Comparison of ENCODE assay signal across 21 cellular contexts in the genomic region with DNA sequence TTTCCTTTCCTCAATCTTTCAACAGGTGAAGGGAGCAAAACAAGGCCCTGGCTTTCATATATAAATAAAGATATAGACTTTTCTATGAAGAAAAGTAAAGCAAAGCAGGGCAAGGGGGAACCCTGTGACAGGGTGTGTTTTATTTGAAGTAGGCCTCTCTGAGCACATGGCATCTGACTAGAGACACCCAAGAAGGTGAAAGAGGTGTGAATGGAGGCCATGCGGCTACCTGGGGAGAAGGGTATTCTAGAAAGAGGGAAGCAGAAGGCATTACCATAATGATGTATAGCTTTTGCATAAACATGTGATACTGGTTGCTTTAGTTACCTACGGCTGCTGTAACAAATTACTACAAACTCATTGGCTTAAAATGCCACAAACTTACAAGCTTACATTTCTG.
A peak's percentile ranks its signal among the peaks of the same experiment; 100 is the strongest.
DNase-seq lines count a peak whose midpoint lies in the region; ATAC-seq, FAIRE-seq and TF ChIP-seq lines count a peak whose summit lies in the region.
"Had no signal": no experiment of that assay in that cellular context is flagged by ENCODE, and none has a peak within 500 bp of the region (broad histone marks: within the 10 kb centered on the region; RNA-seq: fewer than 3 reads in every experiment).

No MANE protein-coding gene starts in this region.

- H3K4me3 ChIP-seq in H1 (ENCODE audit: extremely low read depth in 1 of 4, insufficient read depth in 2 of 4, low read depth in 3 of 4, low read length in 4 of 4), result no peak overlapping the region
- no peak overlapping the region for H3K4me3 ChIP-seq in uterus
- H3K4me3 ChIP-seq: A549; BLaER1 treated with 17β-estradiol and CSF1 and Interleukin-3, amounts not matched to agents 10 nM and 100 nM had no signal

- no peaks in the 10 kb centered on the region for H3K79me2 ChIP-seq in H1 (ENCODE audit: control insufficient read depth in 1 of 2, insufficient read depth in 2 of 2, low read length in 2 of 2)

- no peaks in the 10 kb centered on the region for H3K27me3 Mint-ChIP-seq in activated T-cell treated with anti-CD3 and anti-CD28 coated beads, Interleukin-2, amount 50 U/mL, for 24 hours
- H3K27me3 Mint-ChIP-seq: B cell; CD4-positive, alpha-beta T cell had no signal

- WGBS in H1 (ENCODE audit: extremely low coverage in 1 of 2, insufficient coverage in 1 of 2, insufficient read length in 1 of 2, insufficient replicate concordance in 2 of 2, low coverage in 1 of 2, low lambda C conversion rate in 2 of 2, missing lambda C conversion rate in 1 of 2), 2 experiments, result 93% methylated on average over 2 of the region's 2 CpGs; no CpG with 5 or more reads in 1 of the 2 experiments

- peak overlapping the region; percentile 55; the same call in 1 of the 2 replicates for H2BK12ac ChIP-seq in H1 (ENCODE audit: low read depth, low read length)

- H3K18ac ChIP-seq in H1 (ENCODE audit: extremely low read depth, low read length), result no peak overlapping the region; the same call in 1 of the 2 replicates

- FAIRE-seq in H1 (lab: Jason Lieb, UNC), result no peak
- FAIRE-seq: A549, D721Med, G401.6, GM12891, GM19239 had no signal

- H3K27ac ChIP-seq in H1 (ENCODE audit: low read depth, low read length) (no peak overlapping the region), uterus (no peak overlapping the region)
- H3K27ac ChIP-seq: 22Rv1; A549; BLaER1 treated with 17β-estradiol and CSF1 and Interleukin-3, amounts not matched to agents 10 nM and 100 nM; C4-2B had no signal

- no peak overlapping the region for H4K5ac ChIP-seq in H1 (ENCODE audit: insufficient read length, low read depth, low read length)

- ATAC-seq in esophagus mucosa, result no peak
- ATAC-seq: CD8-positive, alpha-beta T cell had no signal

- H2AK5ac ChIP-seq in H1 (ENCODE audit: low read depth, low read length), result peak overlapping the region; percentile 14; the same call in 1 of the 2 replicates

- H3K36me3 ChIP-seq in H1 (ENCODE audit: control insufficient read depth in 2 of 4, insufficient read depth in 4 of 4, low read length in 3 of 4) (peaks cover 0 to 21% (median 0%) of the 10 kb centered on the region in 4 experiments; a peak in 3 of 8 replicates), uterus (no peaks in the 10 kb centered on the region)

- no peak overlapping the region for H3K4ac ChIP-seq in H1 (replicated peaks; ENCODE audit: insufficient read length, low read depth, low read length)

- no peaks in the 10 kb centered on the region for H3K9me3 ChIP-seq in H1 (ENCODE audit: insufficient read depth in 2 of 2, low read depth in 1 of 2, low read length in 1 of 2)
- no peaks in the 10 kb centered on the region for H3K9me3 ChIP-seq in uterus
- H3K9me3 ChIP-seq: A549; BLaER1 treated with 17β-estradiol and CSF1 and Interleukin-3, amounts not matched to agents 10 nM and 100 nM; Caco-2 had no signal

- no peak overlapping the region for H3K4me2 ChIP-seq in H1 (ENCODE audit: insufficient read depth in 1 of 2, low read depth in 2 of 2, low read length in 2 of 2)
- H3K4me2 ChIP-seq: A549; BLaER1 treated with 17β-estradiol and CSF1 and Interleukin-3, amounts not matched to agents 10 nM and 100 nM had no signal

- H3K27ac Mint-ChIP-seq in activated T-cell treated with anti-CD3 and anti-CD28 coated beads, Interleukin-2, amount 50 U/mL, for 24 hours, result peak overlapping the region; percentile 45
- H3K27ac Mint-ChIP-seq: B cell; CD4-positive, alpha-beta T cell; CD8-positive, alpha-beta T cell had no signal

- no peak overlapping the region for H3K56ac ChIP-seq in H1 (replicated peaks; ENCODE audit: insufficient read length, low read depth, low read length)

- no peaks in the 10 kb centered on the region for H3K27me3 ChIP-seq in H1 (replicated peaks in 1 of 4; ENCODE audit: control insufficient read depth in 3 of 4, extremely low read depth in 1 of 4, insufficient read depth in 3 of 4, low read length in 3 of 4)
- H3K27me3 ChIP-seq in uterus, result no peaks in the 10 kb centered on the region
- H3K27me3 ChIP-seq: BLaER1 treated with 17β-estradiol and CSF1 and Interleukin-3, amounts not matched to agents 10 nM and 100 nM had no signal

- TF ChIP-seq POLR2A in H1 (IDR thresholded peaks at IDR 0.05; ENCODE audit: control extremely low read depth in 1 of 2, low read depth in 2 of 2, low read length in 2 of 2) (no peak), uterus (IDR thresholded peaks at IDR 0.05) (no peak)

- H4K20me1 ChIP-seq in H1 (replicated peaks in 1 of 2; ENCODE audit: control insufficient read depth in 1 of 2, insufficient read depth in 2 of 2, low read length in 2 of 2), result no peaks in the 10 kb centered on the region

- H2BK15ac ChIP-seq in H1 (ENCODE audit: low read length), result peak overlapping the region; percentile 20; the same call in 1 of the 2 replicates

- no peaks in the 10 kb centered on the region for H3K23me2 ChIP-seq in H1 (ENCODE audit: low read depth, low read length)

- POLR2A ChIA-PET in H1 (lab: Charles Lee; ENCODE audit: partially characterized antibody), result interaction anchor here (0.9 to 10.1 kb wide), 7 partner anchors 11 to 30 kb away, joined by 3 to 73 read pairs (median 5); no protein-coding TSS in a partner anchor

- H3K23ac ChIP-seq in H1 (ENCODE audit: insufficient read length), result no peak overlapping the region

- peaks cover 18% of the 10 kb centered on the region for H3K36me3 Mint-ChIP-seq in activated T-cell treated with anti-CD3 and anti-CD28 coated beads, Interleukin-2, amount 50 U/mL, for 24 hours (ENCODE audit: low read depth)
- H3K36me3 Mint-ChIP-seq: CD8-positive, alpha-beta T cell had no signal

- H3K79me1 ChIP-seq in H1 (ENCODE audit: low read depth, low read length), result no peaks in the 10 kb centered on the region

- no peak overlapping the region for H3K9ac ChIP-seq in H1 (replicated peaks in 1 of 4; ENCODE audit: extremely low read depth in 1 of 4, low read depth in 3 of 4, low read length in 3 of 4)
- H3K9ac ChIP-seq: BLaER1 treated with 17β-estradiol and CSF1 and Interleukin-3, amounts not matched to agents 10 nM and 100 nM had no signal

- no peak overlapping the region for H3K4me3 Mint-ChIP-seq in activated T-cell treated with anti-CD3 and anti-CD28 coated beads, Interleukin-2, amount 50 U/mL, for 24 hours
- H3K4me3 Mint-ChIP-seq: B cell; CD4-positive, alpha-beta T cell; CD8-positive, alpha-beta T cell had no signal

- H2BK5ac ChIP-seq in H1 (ENCODE audit: low read depth, low read length), result no peak overlapping the region; the same call in 1 of the 2 replicates

- no peak for DNase-seq in activated T-cell treated with anti-CD3 and anti-CD28 coated beads, Interleukin-2, amount 50 U/mL, for 24 hours
- DNase-seq in activated T-cell treated with anti-CD3 and anti-CD28 coated beads for 4 hours, result no peak
- DNase-seq in H1 (ENCODE audit: low read depth in 1 of 2, low spot score in 2 of 2), result no peak
- no peak for DNase-seq in uterus
- DNase-seq: AML-193; Caco-2; Calu3; CD4-positive, alpha-beta T cell; CD8-positive, alpha-beta T cell; DMS79 treated with DMSO at 0.1 percent for 48 hours; GF-D8 had no signal

- no peak for TF ChIP-seq RAD21 in H1 (IDR thresholded peaks at IDR 0.05 in 1 of 2, conservative IDR thresholded peaks at IDR 0.05 in 1 of 2; ENCODE audit: low read depth in 2 of 2, low read length in 2 of 2)

- no peak overlapping the region for H2AFZ ChIP-seq in H1 (ENCODE audit: low read length)

- H2BK120ac ChIP-seq in H1 (replicated peaks; ENCODE audit: low read depth, low read length), result no peak overlapping the region

- TF ChIP-seq EP300 in H1 (IDR thresholded peaks at IDR 0.05; ENCODE audit: borderline replicate concordance in 1 of 2, low read depth in 2 of 2, low read length in 2 of 2), result no peak

- TF ChIP-seq CTCF in H1 (IDR thresholded peaks at IDR 0.05; ENCODE audit: control extremely low read depth in 1 of 3, insufficient read depth in 1 of 3, low read depth in 1 of 3, low read length in 3 of 3) (no peak), uterus (IDR thresholded peaks at IDR 0.05) (no peak)

- CTCF ChIA-PET in H1 (lab: Charles Lee; ENCODE audit: partially characterized antibody), result interaction anchor here (0.7 to 2.7 kb wide), 3 partner anchors 20 to 39 kb away, joined by 3 to 11 read pairs (median 3); no protein-coding TSS in a partner anchor

- H3K9me3 Mint-ChIP-seq in activated T-cell treated with anti-CD3 and anti-CD28 coated beads, Interleukin-2, amount 50 U/mL, for 24 hours, result no peaks in the 10 kb centered on the region
- H3K9me3 Mint-ChIP-seq: CD4-positive, alpha-beta T cell; CD8-positive, alpha-beta T cell had no signal

- peak overlapping the region; percentile 55; the same call in 1 of the 2 replicates for H2BK20ac ChIP-seq in H1 (ENCODE audit: low read length)

- H4K91ac ChIP-seq in H1 (replicated peaks; ENCODE audit: insufficient read length, low read length), result no peak overlapping the region

- H3K4me1 ChIP-seq in H1 (replicated peaks in 1 of 4; ENCODE audit: control insufficient read depth in 3 of 4, insufficient read depth in 4 of 4, low read length in 3 of 4) (peaks cover 15 to 27% (median 21%) of the 10 kb centered on the region in 4 experiments), uterus (no peaks in the 10 kb centered on the region)
- H3K4me1 ChIP-seq: A549; BLaER1 treated with 17β-estradiol and CSF1 and Interleukin-3, amounts not matched to agents 10 nM and 100 nM; Caco-2 had no signal

- no peaks in the 10 kb centered on the region for H3K4me1 Mint-ChIP-seq in activated T-cell treated with anti-CD3 and anti-CD28 coated beads, Interleukin-2, amount 50 U/mL, for 24 hours (ENCODE audit: low read depth)
- H3K4me1 Mint-ChIP-seq: B cell had no signal

- intact Hi-C loops in uterus (cut with DNase I; ENCODE audit: low total_unique reads), result no loop called here

- H3K14ac ChIP-seq in H1 (ENCODE audit: insufficient read length), result no peak overlapping the region

- no peak overlapping the region for H4K8ac ChIP-seq in H1 (ENCODE audit: extremely low read depth, insufficient read depth, low read length)

TF ChIP-seq in H1, 55 proteins besides CTCF, POLR2A, EP300 and RAD21:
- TF ChIP-seq JUND (IDR thresholded peaks at IDR 0.05; ENCODE audit: low read length), result no peak
- TF ChIP-seq, protein P1, sequence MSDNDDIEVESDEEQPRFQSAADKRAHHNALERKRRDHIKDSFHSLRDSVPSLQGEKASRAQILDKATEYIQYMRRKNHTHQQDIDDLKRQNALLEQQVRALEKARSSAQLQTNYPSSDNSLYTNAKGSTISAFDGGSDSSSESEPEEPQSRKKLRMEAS (IDR thresholded peaks at IDR 0.05), result peak; percentile 70
- TF ChIP-seq, protein P2, sequence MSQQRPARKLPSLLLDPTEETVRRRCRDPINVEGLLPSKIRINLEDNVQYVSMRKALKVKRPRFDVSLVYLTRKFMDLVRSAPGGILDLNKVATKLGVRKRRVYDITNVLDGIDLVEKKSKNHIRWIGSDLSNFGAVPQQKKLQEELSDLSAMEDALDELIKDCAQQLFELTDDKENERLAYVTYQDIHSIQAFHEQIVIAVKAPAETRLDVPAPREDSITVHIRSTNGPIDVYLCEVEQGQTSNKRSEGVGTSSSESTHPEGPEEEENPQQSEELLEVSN (IDR thresholded peaks at IDR 0.05), result peak; percentile 62
